In genomic region chr3:8143186-8143585, GRCh38 we compare ENCODE assay signal across 23 cellular contexts.
"Had no signal": no experiment of that assay in that cellular context is flagged by ENCODE, and none has a peak within 500 bp of the region (broad histone marks: within the 10 kb centered on the region; RNA-seq: fewer than 3 reads in every experiment).

No MANE protein-coding gene starts in this region.

- H3K4me3 ChIP-seq: gastroesophageal sphincter, spleen, thyroid gland, upper lobe of right lung had no signal

- DNase-seq: activated CD4-positive, alpha-beta memory T cell treated with anti-CD3 and anti-CD28 coated beads, Interleukin-2, amount 10 ng/mL, durations not matched to agents 7 days and 5 days; activated CD4-positive, alpha-beta T cell treated with anti-CD3 and anti-CD28 coated beads, Interleukin-2, amount 10 ng/mL, durations not matched to agents 24 days and 14 days; activated effector memory CD4-positive, alpha-beta T cell treated with Interleukin-2 at 50 U/mL for 16 hours; activated naive CD4-positive, alpha-beta T cell treated with anti-CD3 and anti-CD28 coated beads for 36 hours; activated naive CD8-positive, alpha-beta T cell treated with anti-CD3 and anti-CD28 coated beads, Interleukin-2, amount 10 ng/mL, durations not matched to agents 7 days and 5 days; activated T-cell treated with anti-CD3 and anti-CD28 coated beads, Interleukin-2, amount 50 U/mL, for 72 hours; amygdala; brain microvascular endothelial cell; central memory CD4-positive, alpha-beta T cell; dermis blood vessel endothelial cell; effector CD8-positive, alpha-beta T cell; head of caudate nucleus; hypothalamus; left ventricle myocardium superior; nucleus accumbens; retina; spleen; stimulated activated CD4-positive, alpha-beta T cell treated with anti-CD3 and anti-CD28 coated beads, Interleukin-4, amount 100 ng/mL, for 4 hours; stimulated activated naive CD8-positive, alpha-beta T cell treated with anti-CD3 and anti-CD28 coated beads, Interleukin-15, Interleukin-2, amounts not matched to agents 100 U/mL and 50 U/mL, for 24 hours; substantia nigra; thyroid gland; upper lobe of right lung had no signal
